22 cellular contexts compared by ENCODE assay signal in the genomic region with DNA sequence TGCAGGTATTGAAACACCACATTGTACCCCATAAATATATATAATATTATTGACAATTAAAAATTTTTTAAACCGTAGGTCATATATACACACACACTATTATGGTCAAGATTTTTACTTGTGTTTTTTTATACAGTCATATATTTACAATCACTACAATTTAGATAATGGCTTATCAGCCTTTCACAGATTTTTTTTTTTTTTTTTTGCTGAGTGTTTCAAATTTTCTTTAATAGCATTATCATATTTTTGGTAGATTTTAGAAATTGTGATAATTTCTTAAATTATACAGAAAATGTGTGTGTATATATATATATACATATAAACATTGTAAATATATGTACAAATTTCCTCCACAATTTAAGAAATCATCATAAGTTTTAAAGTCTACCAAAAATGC.
"Had no signal": no experiment of that assay in that cellular context is flagged by ENCODE, and none has a peak within 500 bp of the region (broad histone marks: within the 10 kb centered on the region; RNA-seq: fewer than 3 reads in every experiment).

No MANE protein-coding gene starts in this region.

- H3K36me3 Mint-ChIP-seq: activated naive CD4-positive, alpha-beta T cell treated with anti-CD3 and anti-CD28 coated beads, Interleukin-2, amount 10 ng/mL, durations not matched to agents 7 days and 5 days; activated naive CD8-positive, alpha-beta T cell treated with anti-CD3 and anti-CD28 coated beads for 36 hours; T-cell had no signal

- ATAC-seq: activated CD4-positive, alpha-beta T cell treated with anti-CD3 and anti-CD28 coated beads for 36 hours; activated T-cell treated with anti-CD3 and anti-CD28 coated beads, Interleukin-2, amount 50 U/mL, for 72 hours; PC-3; T-cell had no signal

- H3K27ac ChIP-seq: brain microvascular endothelial cell, cardiac muscle cell, SK-N-MC, WERI-Rb-1 had no signal

- H3K9me3 Mint-ChIP-seq: activated CD4-positive, alpha-beta memory T cell treated with anti-CD3 and anti-CD28 coated beads, Interleukin-2, amount 10 ng/mL, durations not matched to agents 7 days and 5 days; activated naive CD4-positive, alpha-beta T cell treated with anti-CD3 and anti-CD28 coated beads, Interleukin-2, amount 10 ng/mL, durations not matched to agents 7 days and 5 days; activated naive CD8-positive, alpha-beta T cell treated with anti-CD3 and anti-CD28 coated beads for 36 hours; activated T-cell treated with anti-CD3 and anti-CD28 coated beads, Interleukin-2, amount 50 U/mL, for 72 hours; activated T-helper 2 cell treated with anti-CD3 and anti-CD28 coated beads, Interferon-gamma antibody, Interleukin-2, Interleukin-4, amounts not matched to agents 10 μg/mL and 5 μg/mL and 100 μg/mL, durations not matched to agents 14 hours and 24 hours and 36 hours; T-cell had no signal

- H3K4me3 Mint-ChIP-seq: activated CD4-positive, alpha-beta memory T cell treated with anti-CD3 and anti-CD28 coated beads, Interleukin-2, amount 10 ng/mL, durations not matched to agents 7 days and 5 days; activated CD4-positive, alpha-beta T cell treated with anti-CD3 and anti-CD28 coated beads for 36 hours; activated naive CD4-positive, alpha-beta T cell treated with anti-CD3 and anti-CD28 coated beads, Interleukin-2, amount 10 ng/mL, durations not matched to agents 7 days and 5 days; activated naive CD8-positive, alpha-beta T cell treated with anti-CD3 and anti-CD28 coated beads for 36 hours; activated T-cell treated with anti-CD3 and anti-CD28 coated beads, Interleukin-2, amount 50 U/mL, for 72 hours; T-cell had no signal

- H3K27me3 ChIP-seq: brain microvascular endothelial cell, cardiac muscle cell had no signal

- H3K27ac Mint-ChIP-seq: activated CD4-positive, alpha-beta memory T cell treated with anti-CD3 and anti-CD28 coated beads, Interleukin-2, amount 10 ng/mL, durations not matched to agents 7 days and 5 days; activated CD4-positive, alpha-beta T cell treated with anti-CD3 and anti-CD28 coated beads for 36 hours; activated naive CD4-positive, alpha-beta T cell treated with anti-CD3 and anti-CD28 coated beads, Interleukin-2, amount 10 ng/mL, durations not matched to agents 7 days and 5 days; activated naive CD8-positive, alpha-beta T cell treated with anti-CD3 and anti-CD28 coated beads for 36 hours; activated T-cell treated with anti-CD3 and anti-CD28 coated beads, Interleukin-2, amount 50 U/mL, for 72 hours; activated T-helper 2 cell treated with anti-CD3 and anti-CD28 coated beads, Interferon-gamma antibody, Interleukin-2, Interleukin-4, amounts not matched to agents 10 μg/mL and 5 μg/mL and 100 μg/mL, durations not matched to agents 14 hours and 24 hours and 36 hours; T-cell had no signal

- H3K36me3 ChIP-seq: brain microvascular endothelial cell, cardiac muscle cell, WERI-Rb-1 had no signal

- H3K27me3 Mint-ChIP-seq: activated naive CD4-positive, alpha-beta T cell treated with anti-CD3 and anti-CD28 coated beads, Interleukin-2, amount 10 ng/mL, durations not matched to agents 7 days and 5 days; activated naive CD8-positive, alpha-beta T cell treated with anti-CD3 and anti-CD28 coated beads for 36 hours had no signal

- H3K4me3 ChIP-seq: cardiac muscle cell, SK-N-MC had no signal

- DNase-seq: activated CD4-positive, alpha-beta memory T cell treated with anti-CD3 and anti-CD28 coated beads, Interleukin-2, amount 10 ng/mL, durations not matched to agents 7 days and 5 days; activated CD4-positive, alpha-beta T cell treated with anti-CD3 and anti-CD28 coated beads for 36 hours; activated CD4-positive, alpha-beta T cell treated with anti-CD3 and anti-CD28 coated beads, Interleukin-2, amount 50 U/mL, for 1 hour; activated CD8-positive, alpha-beta memory T cell treated with anti-CD3 and anti-CD28 coated beads, Interleukin-2, amount 50 U/mL, for 4 hours; activated gamma-delta T cell treated with Interleukin-2 at 50 U/mL for 16 hours; activated naive CD4-positive, alpha-beta T cell treated with anti-CD3 and anti-CD28 coated beads, Interleukin-2, amount 10 ng/mL, durations not matched to agents 7 days and 5 days; activated naive CD8-positive, alpha-beta T cell treated with anti-CD3 and anti-CD28 coated beads for 36 hours; activated T-cell treated with anti-CD3 and anti-CD28 coated beads, Interleukin-2, amount 50 U/mL, for 72 hours; brain microvascular endothelial cell; MM.1S; NCI-H1105; NCI-H1436; NCI-H1694 treated with DMSO at 0.1 percent for 48 hours; NCI-H2029 treated with DMSO at 0.1 percent for 48 hours; NCI-H510A treated with DMSO at 0.1 percent for 48 hours; PC-3; T-cell; T1000; WERI-Rb-1 had no signal

- H3K4me1 Mint-ChIP-seq: activated CD4-positive, alpha-beta memory T cell treated with anti-CD3 and anti-CD28 coated beads, Interleukin-2, amount 10 ng/mL, durations not matched to agents 7 days and 5 days; activated CD4-positive, alpha-beta T cell treated with anti-CD3 and anti-CD28 coated beads for 36 hours; activated naive CD4-positive, alpha-beta T cell treated with anti-CD3 and anti-CD28 coated beads, Interleukin-2, amount 10 ng/mL, durations not matched to agents 7 days and 5 days; activated naive CD8-positive, alpha-beta T cell treated with anti-CD3 and anti-CD28 coated beads for 36 hours had no signal
